In genomic region chr11:77418155-77418980, GRCh38 we compare ENCODE assay signal across 11 cellular contexts. TPM values are rescaled to one million over a fixed set of nuclear protein-coding genes. Genes with fewer than 3 reads are reported as not detected.
DNase-seq lines count a peak whose midpoint lies in the region; ATAC-seq and TF ChIP-seq lines count a peak whose summit lies in the region.
"Had no signal": no experiment of that assay in that cellular context is flagged by ENCODE, and none has a peak within 500 bp of the region (broad histone marks: within the 10 kb centered on the region; RNA-seq: fewer than 3 reads in every experiment).

No MANE protein-coding gene starts in this region.

- no peak for TF ChIP-seq CTCF in CD14-positive monocyte (IDR thresholded peaks at IDR 0.05)

- H3K27me3 Mint-ChIP-seq in CD14-positive monocyte (ENCODE audit: low read depth in 3 of 3) = peaks cover 0 to 1% (median 0%) of the 10 kb centered on the region in 3 donors

- peaks cover 32% of the 10 kb centered on the region for H3K4me1 Mint-ChIP-seq in CD14-positive monocyte

- H3K9me3 Mint-ChIP-seq in CD14-positive monocyte = peaks cover 0 to 2% (median 0%) of the 10 kb centered on the region in 7 donors
- H3K9me3 Mint-ChIP-seq: CD4-positive, alpha-beta memory T cell had no signal

- ATAC-seq in GM19324 (IDR thresholded peaks at IDR 0.05; ENCODE audit: low FRiP score, unreplicated experiment) = peak; percentile 51
- peak; percentile 51 for ATAC-seq in HG03280 (IDR thresholded peaks at IDR 0.05; ENCODE audit: unreplicated experiment)
- ATAC-seq in HG03439 (IDR thresholded peaks at IDR 0.05; ENCODE audit: unreplicated experiment) = no peak

- no peak for DNase-seq in CD14-positive monocyte (ENCODE audit: low spot score)
- DNase-seq in SKM-1 treated with dmso at 0.1 percent for 144 hours (lab: John Stamatoyannopoulos, UW; ENCODE audit: unreplicated experiment) = peak; percentile 77
- no peak for DNase-seq in NCI-H1930 (lab: John Stamatoyannopoulos, UW)
- no peak for DNase-seq in DMS153 treated with DMSO at 0.1 percent for 48 hours (lab: John Stamatoyannopoulos, UW; ENCODE audit: unreplicated experiment)
- DNase-seq in DMS114 treated with DMSO at 0.1 percent for 48 hours (lab: John Stamatoyannopoulos, UW; ENCODE audit: unreplicated experiment) = no peak
- DNase-seq: CD4-positive, alpha-beta memory T cell; left colon; NCI-H146 had no signal

- no peaks in the 10 kb centered on the region for H3K36me3 Mint-ChIP-seq in CD14-positive monocyte
- H3K36me3 Mint-ChIP-seq: CD4-positive, alpha-beta memory T cell had no signal

- H3K27ac Mint-ChIP-seq in CD14-positive monocyte = peak overlapping the region; percentile 49 to 94 (median 91)
- H3K27ac Mint-ChIP-seq: CD4-positive, alpha-beta memory T cell had no signal

- H3K4me3 Mint-ChIP-seq in CD14-positive monocyte = peak overlapping the region; percentile 42 to 80
- H3K4me3 Mint-ChIP-seq: CD4-positive, alpha-beta memory T cell had no signal

- intact Hi-C loops in CD14-positive monocyte (cut with micrococcal nuclease) = no loop called here

RNA-seq across cellular contexts. Expression of gene PAK1, which starts 55.5 kb away (rescaled TPM):
- polyA plus RNA-seq in CD14-positive monocyte = 100 to 1,000 TPM; 128 to 134 TPM
